Comparison of ENCODE assay signal across 16 cellular contexts in genomic region chr13:107461751-107462150, GRCh38.
DNase-seq lines count a peak whose midpoint lies in the region; ATAC-seq lines count a peak whose summit lies in the region.
"Had no signal": no experiment of that assay in that cellular context is flagged by ENCODE, and none has a peak within 500 bp of the region (broad histone marks: within the 10 kb centered on the region; RNA-seq: fewer than 3 reads in every experiment).

No MANE protein-coding gene starts in this region.

- ATAC-seq in HG03196 (IDR thresholded peaks at IDR 0.05; ENCODE audit: unreplicated experiment), result no peak
- ATAC-seq: foreskin keratinocyte, psoas muscle had no signal

- peak; percentile 38 for DNase-seq in NCI-H1092 treated with DMSO at 0.1 percent for 48 hours (lab: John Stamatoyannopoulos, UW)
- DNase-seq in NCI-H1092 (lab: John Stamatoyannopoulos, UW), result no peak
- DNase-seq in cerebellar cortex (ENCODE audit: low spot score), result peak; percentile 27
- peak; percentile 37 for DNase-seq in hepatic stellate cell (ENCODE audit: low spot score)
- DNase-seq in GDM1 (lab: John Stamatoyannopoulos, UW), result no peak
- no peak for DNase-seq in kidney glomerular epithelial cell (lab: John Stamatoyannopoulos, UW)
- DNase-seq in DMS 273 treated with DMSO at 0.1 percent for 48 hours (lab: John Stamatoyannopoulos, UW), result no peak
- DNase-seq: activated CD4-positive, alpha-beta T cell treated with anti-CD3 and anti-CD28 coated beads, Interleukin-2, amount 50 U/mL, for 4 hours; activated naive CD4-positive, alpha-beta T cell treated with anti-CD3 and anti-CD28 coated beads, Interleukin-2, amount 10 ng/mL, durations not matched to agents 7 days and 5 days; amniotic stem cell; foreskin keratinocyte; NCI-H1105; psoas muscle; stimulated activated naive CD4-positive, alpha-beta T cell; testis had no signal

Comparison
In these comparisons a context has a peak if more than half of its experiments do, and no peak if none do; other contexts are left out.
1. DNase-seq: peak in NCI-H1092 treated with DMSO at 0.1 percent for 48 hours (single experiment), cerebellar cortex (single experiment) and hepatic stellate cell (single experiment); none in NCI-H1092 (single experiment), GDM1 (single experiment), kidney glomerular epithelial cell (single experiment) and DMS 273 treated with DMSO at 0.1 percent for 48 hours (single experiment).